Comparison of ENCODE assay signal across 8 cellular contexts in the genomic region with DNA sequence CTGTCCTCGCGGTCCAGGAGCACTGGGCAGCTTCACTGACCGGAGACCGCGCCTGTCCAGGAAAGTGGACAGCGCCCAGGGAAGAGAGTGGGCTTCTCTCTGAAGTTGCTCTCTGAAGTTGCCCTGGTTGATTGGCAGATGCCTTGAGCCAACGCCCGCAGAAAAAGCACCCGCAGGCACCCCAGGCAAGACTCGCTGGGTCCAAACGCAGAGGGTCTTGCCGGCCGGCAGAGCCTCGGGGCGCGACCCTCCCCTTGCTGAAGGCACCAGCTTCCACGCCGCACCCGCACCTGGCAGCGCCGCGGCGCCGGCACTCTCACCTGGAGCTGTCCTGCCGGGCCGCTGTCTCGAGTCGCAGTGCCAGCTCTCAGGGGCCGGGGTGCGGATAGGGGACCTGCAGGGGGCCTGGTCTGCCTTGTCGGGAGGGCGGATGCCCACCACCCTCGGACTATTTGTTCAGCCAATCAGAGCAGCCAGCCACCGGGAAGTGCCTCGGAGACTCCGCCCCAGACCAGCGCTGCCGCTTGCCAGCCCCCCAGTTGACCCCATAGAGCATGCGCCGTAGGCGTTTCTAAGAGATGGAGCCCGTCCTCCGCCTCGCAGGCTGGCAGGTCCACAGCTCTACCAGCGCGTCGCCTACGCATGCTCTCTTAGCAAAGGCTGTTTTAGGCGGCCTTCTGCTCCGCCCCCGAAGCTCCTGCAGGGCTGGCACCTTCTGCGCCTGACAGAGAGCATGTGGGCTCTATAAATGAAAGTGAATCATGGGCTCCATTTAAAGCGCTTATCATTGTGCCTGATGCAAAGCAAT. TPM values are rescaled to one million over a fixed set of nuclear protein-coding genes. Genes with fewer than 3 reads are reported as not detected.
DNase-seq lines count a peak whose midpoint lies in the region; ATAC-seq, FAIRE-seq and TF ChIP-seq lines count a peak whose summit lies in the region.

A gene (minus strand): TSS at position 359 of the 808 bp plus-strand sequence. CDS start 4,127 bp downstream, outside the sequence.

- in situ Hi-C loops in HepG2 (cut with HindIII; ENCODE audit: extremely low pct_ligation_motif_present, low pct_unique_long_range_greater_than_20kb): no loop called here

- intact Hi-C loops in HepG2 (cut with micrococcal nuclease; ENCODE audit: unreplicated experiment): loop anchor here (2.0 kb wide), 1 partner anchor 35 kb away; no protein-coding TSS in a partner anchor

- no peaks in the 10 kb centered on the region for H4K20me1 ChIP-seq in HepG2 (ENCODE audit: insufficient read depth, low read length)

- H3K4me2 ChIP-seq in HepG2 (ENCODE audit: low read depth, low read length): peak within 1 kb of the TSS; percentile 91

- peak; percentile 79 for FAIRE-seq in HepG2 (lab: Jason Lieb, UNC)

- H3K27ac ChIP-seq in C4-2B (peak within 1 kb of the TSS; percentile 70), HepG2 (ENCODE audit: extremely low read length, insufficient read depth, low read length) (peak within 1 kb of the TSS; percentile 71)

- no peaks in the 10 kb centered on the region for H3K36me3 ChIP-seq in HepG2 (replicated peaks in 1 of 2; ENCODE audit: control insufficient read depth in 1 of 2, insufficient read depth in 2 of 2, low read length in 2 of 2)

- H3K79me2 ChIP-seq in HepG2 (ENCODE audit: insufficient read depth, low read length): peaks cover 2% of the 10 kb centered on the region

- DNase-seq in NCI-H774 (lab: John Stamatoyannopoulos, UW): peak; percentile 87
- DNase-seq in activated CD4-positive, alpha-beta T cell treated with anti-CD3 and anti-CD28 coated beads, Interleukin-2, amount 50 U/mL, for 4 hours: peak; percentile 96 to 97
- DNase-seq in dermis blood vessel endothelial cell: peak; percentile 96
- peak; percentile 94 for DNase-seq in HepG2 (ENCODE audit: low spot score)
- peak; percentile 91 for DNase-seq in stimulated activated CD4-positive, alpha-beta T cell treated with anti-CD3 and anti-CD28 coated beads, Interleukin-4, amount 100 ng/mL, for 1 hour

- peaks cover 17% of the 10 kb centered on the region; the same call in 1 of the 2 replicates for H3K9me3 ChIP-seq in HepG2 (ENCODE audit: low read length)

- POLR2A ChIA-PET in HepG2 (lab: Yijun Ruan, JAX): interaction anchor here (0.9 to 2.9 kb wide), 10 partner anchors 11 to 449 kb away, joined by 3 to 18 read pairs (median 4); a partner anchor contains a TSS

- CTCF ChIA-PET in HepG2 (lab: Yijun Ruan, JAX; ENCODE audit: low intra/inter-chr PET ratio, low total read pairs): no interaction called here

- peak within 1 kb of the TSS; percentile 71 for H2AFZ ChIP-seq in HepG2 (ENCODE audit: low read length)

- WGBS in HepG2 (ENCODE audit: low lambda C conversion rate): 4% methylated on average over 12 of the region's 53 CpGs

- peak within 1 kb of the TSS; percentile 73 for H3K9ac ChIP-seq in HepG2 (ENCODE audit: insufficient read depth, low read depth, low read length)

- TF ChIP-seq CTCF in C4-2B (conservative IDR thresholded peaks at IDR 0.05) (no peak), HepG2 (CRISPR knock-in tag; IDR thresholded peaks at IDR 0.05) (peak; percentile 31)

- peak within 1 kb of the TSS; percentile 81 to 97 (median 89) for H3K4me3 ChIP-seq in HepG2 (replicated peaks in 1 of 3; ENCODE audit: insufficient read depth in 1 of 3, low read depth in 2 of 3, low read length in 3 of 3)

- no TSS peak for BruUV-seq in HepG2 (replicated peaks; lab: Mats Ljungman, UMichigan)

- ATAC-seq in GM19395 (IDR thresholded peaks at IDR 0.05; ENCODE audit: unreplicated experiment): peak; percentile 95
- peak; percentile 86 for ATAC-seq in HG03565 (IDR thresholded peaks at IDR 0.05; ENCODE audit: unreplicated experiment)
- ATAC-seq in HepG2: peak; percentile 96

- TF ChIP-seq RAD21 in HepG2 (CRISPR knock-in tag; IDR thresholded peaks at IDR 0.05): peak; percentile 45; the same call in 1 of the 2 replicates

- H3K4me1 ChIP-seq in HepG2 (ENCODE audit: insufficient read depth, low read length): peaks cover 18% of the 10 kb centered on the region

- no peaks in the 10 kb centered on the region; a peak in 1 of 5 replicates for H3K27me3 ChIP-seq in HepG2 (ENCODE audit: control insufficient read depth in 1 of 2, insufficient read depth in 2 of 2, low read length in 2 of 2)

- TF ChIP-seq POLR2A in HepG2 (IDR thresholded peaks at IDR 0.05; ENCODE audit: insufficient read depth in 1 of 2, low read depth in 2 of 2, low read length in 2 of 2): peak; percentile 80 to 89

- TF ChIP-seq EP300 in HepG2 (IDR thresholded peaks at IDR 0.05; ENCODE audit: low read depth in 2 of 2, low read length in 2 of 2): no peak
- TF ChIP-seq EP300 in HepG2 (CRISPR knock-in tag; IDR thresholded peaks at IDR 0.05; ENCODE audit: borderline replicate concordance): no peak

TF ChIP-seq in HepG2, 621 proteins besides CTCF, POLR2A, EP300 and RAD21 (continues in another document):
- 0 out of 2 replicates have a peak, but pooled peaks have one; percentile 38 for TF ChIP-seq ZFP36L1 (CRISPR knock-in tag; IDR thresholded peaks at IDR 0.05)
- TF ChIP-seq ZNF768 (CRISPR knock-in tag; IDR thresholded peaks at IDR 0.05): peak; percentile 50; the same call in 1 of the 2 replicates
- no peak for TF ChIP-seq CHD4 (IDR thresholded peaks at IDR 0.05; ENCODE audit: borderline replicate concordance, low read length)
- no peak for TF ChIP-seq ZNF160 (CRISPR knock-in tag; IDR thresholded peaks at IDR 0.05)
- TF ChIP-seq SOX13 (IDR thresholded peaks at IDR 0.05): no peak
- TF ChIP-seq SOX13 (CRISPR knock-in tag; conservative IDR thresholded peaks at IDR 0.05 in 1 of 2, IDR thresholded peaks at IDR 0.05 in 1 of 2): no peak; a peak in 1 of 4 replicates
- TF ChIP-seq, protein P1, sequence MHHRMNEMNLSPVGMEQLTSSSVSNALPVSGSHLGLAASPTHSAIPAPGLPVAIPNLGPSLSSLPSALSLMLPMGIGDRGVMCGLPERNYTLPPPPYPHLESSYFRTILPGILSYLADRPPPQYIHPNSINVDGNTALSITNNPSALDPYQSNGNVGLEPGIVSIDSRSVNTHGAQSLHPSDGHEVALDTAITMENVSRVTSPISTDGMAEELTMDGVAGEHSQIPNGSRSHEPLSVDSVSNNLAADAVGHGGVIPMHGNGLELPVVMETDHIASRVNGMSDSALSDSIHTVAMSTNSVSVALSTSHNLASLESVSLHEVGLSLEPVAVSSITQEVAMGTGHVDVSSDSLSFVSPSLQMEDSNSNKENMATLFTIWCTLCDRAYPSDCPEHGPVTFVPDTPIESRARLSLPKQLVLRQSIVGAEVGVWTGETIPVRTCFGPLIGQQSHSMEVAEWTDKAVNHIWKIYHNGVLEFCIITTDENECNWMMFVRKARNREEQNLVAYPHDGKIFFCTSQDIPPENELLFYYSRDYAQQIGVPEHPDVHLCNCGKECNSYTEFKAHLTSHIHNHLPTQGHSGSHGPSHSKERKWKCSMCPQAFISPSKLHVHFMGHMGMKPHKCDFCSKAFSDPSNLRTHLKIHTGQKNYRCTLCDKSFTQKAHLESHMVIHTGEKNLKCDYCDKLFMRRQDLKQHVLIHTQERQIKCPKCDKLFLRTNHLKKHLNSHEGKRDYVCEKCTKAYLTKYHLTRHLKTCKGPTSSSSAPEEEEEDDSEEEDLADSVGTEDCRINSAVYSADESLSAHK (CRISPR knock-in tag; IDR thresholded peaks at IDR 0.05; ENCODE audit: borderline replicate concordance): no peak
- no peak for TF ChIP-seq MTA3 (CRISPR knock-in tag; IDR thresholded peaks at IDR 0.05)
- no peak for TF ChIP-seq ZNF737 (CRISPR knock-in tag; IDR thresholded peaks at IDR 0.05; ENCODE audit: borderline replicate concordance)
- TF ChIP-seq ZC3H13 (CRISPR knock-in tag; IDR thresholded peaks at IDR 0.05): no peak

RNA-seq across cellular contexts. Expression of the gene that starts here (rescaled TPM):
- total RNA-seq in dermis blood vessel endothelial cell: 86.2 and 101 TPM in 2 replicates
- 50.6 and 79.5 TPM in 2 replicates for total RNA-seq in HepG2 (2016; rRNA removed; fragmentation: Illumina TruSeq; extraction: Trizol)
- total RNA-seq in HepG2 (2016; cell fraction: cytosol; rRNA removed; fragmentation: Illumina TruSeq; extraction: Trizol; ENCODE audit: low read depth): 4.6 and 4.8 TPM in 2 replicates
- total RNA-seq in HepG2 (2016; cell fraction: insoluble cytoplasmic fraction; rRNA removed; fragmentation: Illumina TruSeq; extraction: Trizol): 45.8 and 77.8 TPM in 2 replicates
- 11.4 and 13.6 TPM in 2 replicates for total RNA-seq in HepG2 (2016; cell fraction: membrane; rRNA removed; fragmentation: Illumina TruSeq; extraction: Trizol)
- total RNA-seq in HepG2 (2016; cell fraction: nucleus; rRNA removed; fragmentation: Illumina TruSeq; extraction: Trizol): 73.4 and 80.5 TPM in 2 replicates
- 54.4 and 57.1 TPM in 2 replicates for polyA plus RNA-seq in HepG2 (2011; rRNA removed)
- 23.8 and 47.9 TPM in 2 replicates for polyA plus RNA-seq in HepG2 (2011; cell fraction: cytosol; rRNA removed)
- 12.1 and 19.6 TPM in 2 replicates for polyA plus RNA-seq in HepG2 (2011; cell fraction: nucleus; rRNA removed)
- 72.3 and 79.2 TPM in 2 replicates for polyA plus RNA-seq in HepG2 (2012)
- polyA plus RNA-seq in HepG2 (2016; cell fraction: cytosol; fragmentation: Illumina TruSeq; extraction: Trizol; ENCODE audit: low read depth): 4.5 and 4.7 TPM in 2 replicates
- polyA plus RNA-seq in HepG2 (2016; cell fraction: insoluble cytoplasmic fraction; fragmentation: Illumina TruSeq; extraction: Trizol; ENCODE audit: low read depth): 45.3 and 48.4 TPM in 2 replicates
- 11.4 and 12.2 TPM in 2 replicates for polyA plus RNA-seq in HepG2 (2016; cell fraction: membrane; fragmentation: Illumina TruSeq; extraction: Trizol; ENCODE audit: low read depth)
- polyA plus RNA-seq in HepG2 (2016; cell fraction: nucleus; fragmentation: Illumina TruSeq; extraction: Trizol; ENCODE audit: insufficient read depth, low read depth): 94.6 and 98.9 TPM in 2 replicates
- 22.5 and 44.0 TPM in 2 replicates for polyA minus RNA-seq in HepG2 (2011; rRNA and poly(A)+ RNA removed; ENCODE audit: low replicate concordance)
- polyA minus RNA-seq in HepG2 (2011; cell fraction: cytosol; rRNA and poly(A)+ RNA removed): 36.2 and 57.3 TPM in 2 replicates
- 17.6 and 32.0 TPM in 2 replicates for polyA minus RNA-seq in HepG2 (2011; cell fraction: nucleus; rRNA and poly(A)+ RNA removed)

Comparison
In these comparisons a context has a peak if more than half of its experiments do, and no peak if none do; other contexts are left out.
1. Peak in every context shown above with its lines: DNase-seq, ATAC-seq, H3K4me3 ChIP-seq and H3K27ac ChIP-seq.